ENCODE assay signal across 8 cellular contexts in genomic region chr12:45730842-45731336, GRCh38. TPM values are rescaled to one million over a fixed set of nuclear protein-coding genes. Genes with fewer than 3 reads are reported as not detected.
DNase-seq lines count a peak whose midpoint lies in the region; ATAC-seq lines count a peak whose summit lies in the region.

No MANE protein-coding gene starts in this region.

- DNase-seq in stimulated activated naive CD8-positive, alpha-beta T cell treated with anti-CD3 and anti-CD28 coated beads, Interleukin-15, Interleukin-2, amounts not matched to agents 100 U/mL and 50 U/mL, for 24 hours = no peak
- DNase-seq in OCI-M1 (lab: John Stamatoyannopoulos, UW) (peak; percentile 71), memory B cell (ENCODE audit: low spot score in 2 of 2) (peak in 1 of 2 donors; percentile 2), NCI-H187 treated with DMSO at 0.1 percent for 48 hours (lab: John Stamatoyannopoulos, UW) (no peak)
- peak; percentile 13 for DNase-seq in central memory CD4-positive, alpha-beta T cell

- H3K4me3 ChIP-seq in thymus (ENCODE audit: low read length) = peak overlapping the region; percentile 100

- H3K4me1 ChIP-seq in thymus (ENCODE audit: control insufficient read depth, insufficient read depth, low read length) = no peaks in the 10 kb centered on the region

- H3K4me1 Mint-ChIP-seq in stimulated activated naive CD8-positive, alpha-beta T cell treated with anti-CD3 and anti-CD28 coated beads, Interleukin-15, Interleukin-2, amounts not matched to agents 100 ng/mL and 50 ng/mL, for 24 hours (ENCODE audit: low read depth) = peaks cover 47% of the 10 kb centered on the region
- peaks cover 16% of the 10 kb centered on the region for H3K4me1 Mint-ChIP-seq in memory B cell

- H3K4me3 Mint-ChIP-seq in stimulated activated naive CD8-positive, alpha-beta T cell treated with anti-CD3 and anti-CD28 coated beads, Interleukin-15, Interleukin-2, amounts not matched to agents 100 ng/mL and 50 ng/mL, for 24 hours = peak overlapping the region; percentile 100
- H3K4me3 Mint-ChIP-seq in memory B cell = peak overlapping the region; percentile 100

- WGBS in thymus = 2% methylated on average over 14 of the region's 14 CpGs

- H3K27me3 Mint-ChIP-seq in stimulated activated naive CD8-positive, alpha-beta T cell treated with anti-CD3 and anti-CD28 coated beads, Interleukin-15, Interleukin-2, amounts not matched to agents 100 ng/mL and 50 ng/mL, for 24 hours = no peaks in the 10 kb centered on the region
- H3K27me3 Mint-ChIP-seq in memory B cell = no peaks in the 10 kb centered on the region

- peak overlapping the region; percentile 95 for H3K27ac Mint-ChIP-seq in stimulated activated naive CD8-positive, alpha-beta T cell treated with anti-CD3 and anti-CD28 coated beads, Interleukin-15, Interleukin-2, amounts not matched to agents 100 ng/mL and 50 ng/mL, for 24 hours
- peak overlapping the region; percentile 94 for H3K27ac Mint-ChIP-seq in memory B cell

- no peaks in the 10 kb centered on the region for H3K27me3 ChIP-seq in thymus (ENCODE audit: control insufficient read depth, insufficient read depth)

- no peaks in the 10 kb centered on the region for H3K9me3 ChIP-seq in thymus (ENCODE audit: control insufficient read depth)

- H3K27ac ChIP-seq in thymus (ENCODE audit: low read depth) = peak overlapping the region; percentile 100

- no peaks in the 10 kb centered on the region for H3K36me3 ChIP-seq in thymus (ENCODE audit: control insufficient read depth, insufficient read depth)

- peaks cover 27% of the 10 kb centered on the region for H3K36me3 Mint-ChIP-seq in stimulated activated naive CD8-positive, alpha-beta T cell treated with anti-CD3 and anti-CD28 coated beads, Interleukin-15, Interleukin-2, amounts not matched to agents 100 ng/mL and 50 ng/mL, for 24 hours (ENCODE audit: low read depth)
- peaks cover 2% of the 10 kb centered on the region for H3K36me3 Mint-ChIP-seq in memory B cell

- no peak for ATAC-seq in stimulated activated naive CD8-positive, alpha-beta T cell treated with anti-CD3 and anti-CD28 coated beads, Interleukin-15, Interleukin-2, amounts not matched to agents 100 U/mL and 50 U/mL, for 24 hours
- ATAC-seq in memory B cell (ENCODE audit: low read depth) (no peak), GM18502 (IDR thresholded peaks at IDR 0.05; ENCODE audit: poor library complexity, unreplicated experiment) (no peak)

- H3K9me3 Mint-ChIP-seq in stimulated activated naive CD8-positive, alpha-beta T cell treated with anti-CD3 and anti-CD28 coated beads, Interleukin-15, Interleukin-2, amounts not matched to agents 100 ng/mL and 50 ng/mL, for 24 hours = no peaks in the 10 kb centered on the region
- no peaks in the 10 kb centered on the region for H3K9me3 Mint-ChIP-seq in memory B cell

RNA-seq across cellular contexts. Expression of gene ARID2, which starts 1.4 kb away (rescaled TPM):
- polyA plus RNA-seq in thymus = 15.6 TPM

Comparison
In these comparisons a context has a peak if more than half of its experiments do, and no peak if none do; other contexts are left out.
1. DNase-seq: peak in OCI-M1 (single experiment) and central memory CD4-positive, alpha-beta T cell (single experiment); none in stimulated activated naive CD8-positive, alpha-beta T cell treated with anti-CD3 and anti-CD28 coated beads, Interleukin-15, Interleukin-2, amounts not matched to agents 100 U/mL and 50 U/mL, for 24 hours (single experiment) and NCI-H187 treated with DMSO at 0.1 percent for 48 hours (single experiment).